In the genomic region with DNA sequence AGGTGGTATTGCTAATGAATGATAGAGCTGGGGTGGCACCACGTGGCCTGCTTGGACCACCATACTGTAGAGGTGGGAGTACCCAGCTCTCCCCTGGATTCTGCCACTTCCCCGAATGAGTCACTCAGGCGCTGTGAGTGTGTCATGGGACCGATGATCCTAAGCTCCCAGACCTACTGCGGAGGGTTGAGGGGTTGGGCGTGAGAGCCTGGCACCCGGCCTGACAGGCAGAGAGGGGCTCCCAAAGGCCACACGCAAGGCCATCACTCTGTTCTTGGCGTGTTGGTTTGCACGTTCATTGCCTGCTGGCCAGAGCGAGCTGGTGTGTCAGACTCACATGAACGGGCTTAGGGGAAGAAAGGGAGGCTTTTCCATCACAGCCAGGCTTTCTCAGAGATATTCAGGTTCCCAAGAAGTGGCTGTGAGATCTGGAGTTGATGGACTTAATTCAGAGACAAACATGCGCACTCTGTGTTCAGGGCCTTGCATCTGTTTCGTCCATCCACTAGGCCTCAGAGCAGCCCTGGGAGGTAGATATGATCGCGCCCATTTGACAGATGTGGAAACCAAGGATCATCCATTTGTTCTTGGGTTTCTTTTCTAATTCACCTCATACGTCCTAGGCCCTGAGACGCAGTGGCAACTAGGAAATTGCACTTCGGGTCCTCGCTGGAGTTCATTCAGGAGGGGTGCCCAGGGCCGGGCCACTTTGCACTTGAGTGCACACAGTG, we compare ENCODE assay signal across 1 cellular context.
TF ChIP-seq lines count a peak whose summit lies in the region.

No MANE protein-coding gene starts in this region.

TF ChIP-seq in WTC11, 78 proteins besides CTCF, POLR2A, EP300 and RAD21 (continued from another document):
- TF ChIP-seq ZSCAN18 (CRISPR knock-in tag; IDR thresholded peaks at IDR 0.05): no peak
- TF ChIP-seq STAT6 (CRISPR knock-in tag; conservative IDR thresholded peaks at IDR 0.05; ENCODE audit: low read depth): no peak
- TF ChIP-seq SP1 (CRISPR knock-in tag; conservative IDR thresholded peaks at IDR 0.05): no peak
- no peak for TF ChIP-seq TEAD1 (CRISPR knock-in tag; IDR thresholded peaks at IDR 0.05)
- TF ChIP-seq ZNF232 (CRISPR knock-in tag; IDR thresholded peaks at IDR 0.05): no peak
- no peak for TF ChIP-seq MAX (CRISPR knock-in tag; IDR thresholded peaks at IDR 0.05)
